9 cellular contexts compared by ENCODE assay signal in genomic region chr10:117112220-117112619, GRCh38. TPM values are rescaled to one million over a fixed set of nuclear protein-coding genes. Genes with fewer than 3 reads are reported as not detected.
DNase-seq lines count a peak whose midpoint lies in the region; ATAC-seq and TF ChIP-seq lines count a peak whose summit lies in the region.
"Had no signal": no experiment of that assay in that cellular context is flagged by ENCODE, and none has a peak within 500 bp of the region (broad histone marks: within the 10 kb centered on the region; RNA-seq: fewer than 3 reads in every experiment).

No MANE protein-coding gene starts in this region.

- intact Hi-C loops in dorsolateral prefrontal cortex (cut with DNase I), result no loop called here

- peak; percentile 27 for TF ChIP-seq CTCF in GM12864 (IDR thresholded peaks at IDR 0.05; ENCODE audit: low read depth, low read length, missing control alignments)
- peak; percentile 38 for TF ChIP-seq CTCF in NB4 (IDR thresholded peaks at IDR 0.05; ENCODE audit: low read depth, low read length)
- TF ChIP-seq CTCF in dorsolateral prefrontal cortex (IDR thresholded peaks at IDR 0.05 in 54 of 56, conservative IDR thresholded peaks at IDR 0.05 in 2 of 56; ENCODE audit: low read depth in 1 of 56, partially characterized antibody in 56 of 56), result peak in 49 of 56 donors; percentile 18 to 75 (median 47)

- no peak overlapping the region for H3K27ac ChIP-seq in dorsolateral prefrontal cortex
- H3K27ac ChIP-seq: lower lobe of right lung had no signal

- no peak for ATAC-seq in GM21786 (IDR thresholded peaks at IDR 0.05; ENCODE audit: unreplicated experiment)
- ATAC-seq in GM21723 (IDR thresholded peaks at IDR 0.05; ENCODE audit: unreplicated experiment), result no peak
- no peak for ATAC-seq in HG02623 (IDR thresholded peaks at IDR 0.05; ENCODE audit: unreplicated experiment)
- ATAC-seq: lower lobe of right lung had no signal

- TF ChIP-seq POLR2A in NB4 (IDR thresholded peaks at IDR 0.05; ENCODE audit: extremely low read depth, insufficient read length), result no peak

- peaks cover 0 to 10% (median 0%) of the 10 kb centered on the region in 45 donors for H3K27me3 ChIP-seq in dorsolateral prefrontal cortex

- no peak for DNase-seq in GM12864 (ENCODE audit: low read depth)
- DNase-seq in NB4 (ENCODE audit: low read depth), result no peak
- DNase-seq in dorsolateral prefrontal cortex, result no peak
- DNase-seq in pons (ENCODE audit: low spot score), result peak; percentile 62
- DNase-seq: lower lobe of right lung, NCI-H524 treated with DMSO at 0.1 percent for 48 hours had no signal

- H3K4me3 ChIP-seq in GM12864 (ENCODE audit: low read depth, low read length), result no peak overlapping the region
- no peak overlapping the region for H3K4me3 ChIP-seq in NB4 (ENCODE audit: low read depth, low read length)
- H3K4me3 ChIP-seq in dorsolateral prefrontal cortex, result no peak overlapping the region
- H3K4me3 ChIP-seq: lower lobe of right lung had no signal

RNA-seq across cellular contexts. Expression of gene VAX1, which starts 25.9 kb away (rescaled TPM):
- 1 to 10 TPM in 119 of 120 experiments, under 1 TPM in 1; 0.93 to 7.4 (median 3.3) TPM for total RNA-seq in dorsolateral prefrontal cortex
- total RNA-seq: lower lobe of right lung had no signal
